ENCODE assay signal across 14 cellular contexts in genomic region chr2:23596316-23596885, GRCh38.
DNase-seq lines count a peak whose midpoint lies in the region; ATAC-seq and TF ChIP-seq lines count a peak whose summit lies in the region.
"Had no signal": no experiment of that assay in that cellular context is flagged by ENCODE, and none has a peak within 500 bp of the region (broad histone marks: within the 10 kb centered on the region; RNA-seq: fewer than 3 reads in every experiment).

No MANE protein-coding gene starts in this region.

- no peaks in the 10 kb centered on the region for H3K27me3 ChIP-seq in right atrium auricular region

- peaks cover 0 to 28% of the 10 kb centered on the region in 2 donors for H3K4me1 ChIP-seq in right atrium auricular region

- no peak overlapping the region for H3K4me3 ChIP-seq in right atrium auricular region
- H3K4me3 ChIP-seq: lung, PC-9 had no signal

- H3K9me3 ChIP-seq in right atrium auricular region: no peaks in the 10 kb centered on the region

- DNase-seq in NCI-H1417 (lab: John Stamatoyannopoulos, UW) (peak in 2 of 3 experiments; percentile 46 to 56), NCI-H1417 treated with DMSO at 0.1 percent for 48 hours (lab: John Stamatoyannopoulos, UW) (no peak), right atrium auricular region (ENCODE audit: low spot score) (no peak), superior temporal gyrus (ENCODE audit: extremely low spot score) (peak; percentile 27), NCI-H510A treated with DMSO at 0.1 percent for 48 hours (lab: John Stamatoyannopoulos, UW) (no peak), activated T-cell treated with anti-CD3 and anti-CD28 coated beads for 4 hours (no peak)
- DNase-seq: activated T-cell treated with anti-CD3 and anti-CD28 coated beads, Interleukin-2, amount 50 U/mL, for 48 hours; GF-D8; glutamatergic neuron; WERI-Rb-1 had no signal

- H3K36me3 ChIP-seq in right atrium auricular region: no peaks in the 10 kb centered on the region
- H3K36me3 ChIP-seq: WERI-Rb-1 had no signal

- TF ChIP-seq CTCF in right atrium auricular region (IDR thresholded peaks at IDR 0.05): no peak

- ATAC-seq in HG03469 (IDR thresholded peaks at IDR 0.05; ENCODE audit: unreplicated experiment): no peak

- H3K27ac ChIP-seq in angular gyrus (ENCODE audit: low read depth, low read length): peak overlapping the region; percentile 42
- peak overlapping the region; percentile 4 to 33 for H3K27ac ChIP-seq in right atrium auricular region
- H3K27ac ChIP-seq: PC-9, WERI-Rb-1 had no signal

Comparison
In these comparisons a context has a peak if more than half of its experiments do, and no peak if none do; other contexts are left out.
1. DNase-seq: peak in NCI-H1417 (2 of 3) and superior temporal gyrus (single experiment); none in NCI-H1417 treated with DMSO at 0.1 percent for 48 hours (single experiment), right atrium auricular region (single experiment), NCI-H510A treated with DMSO at 0.1 percent for 48 hours (single experiment) and activated T-cell treated with anti-CD3 and anti-CD28 coated beads for 4 hours (single experiment).